In genomic region chr22:49812838-49813237, GRCh38 we compare ENCODE assay signal across 16 cellular contexts. TPM values are rescaled to one million over a fixed set of nuclear protein-coding genes. Genes with fewer than 3 reads are reported as not detected.
DNase-seq lines count a peak whose midpoint lies in the region; ATAC-seq and TF ChIP-seq lines count a peak whose summit lies in the region.
"Had no signal": no experiment of that assay in that cellular context is flagged by ENCODE, and none has a peak within 500 bp of the region (broad histone marks: within the 10 kb centered on the region; RNA-seq: fewer than 3 reads in every experiment).

No MANE protein-coding gene starts in this region.

- peaks cover 32% of the 10 kb centered on the region for H3K36me3 Mint-ChIP-seq in osteocyte (ENCODE audit: unreplicated experiment)
- peaks cover 8% of the 10 kb centered on the region for H3K36me3 Mint-ChIP-seq in HFFc6 (ENCODE audit: low read depth)
- peaks cover 30% of the 10 kb centered on the region for H3K36me3 Mint-ChIP-seq in activated naive CD8-positive, alpha-beta T cell treated with anti-CD3 and anti-CD28 coated beads for 36 hours

- ATAC-seq in mucosa of descending colon, result peak; percentile 8

- H3K4me1 ChIP-seq in mucosa of descending colon (ENCODE audit: low read depth), result no peaks in the 10 kb centered on the region
- H3K4me1 ChIP-seq: colonic mucosa had no signal

- H3K9me3 Mint-ChIP-seq in osteocyte (ENCODE audit: unreplicated experiment), result no peaks in the 10 kb centered on the region
- no peaks in the 10 kb centered on the region for H3K9me3 Mint-ChIP-seq in HFFc6
- no peaks in the 10 kb centered on the region for H3K9me3 Mint-ChIP-seq in activated naive CD8-positive, alpha-beta T cell treated with anti-CD3 and anti-CD28 coated beads for 36 hours
- H3K9me3 Mint-ChIP-seq: activated CD4-positive, alpha-beta T cell treated with anti-CD3 and anti-CD28 coated beads, Interleukin-2, amount 10 ng/mL, durations not matched to agents 7 days and 5 days had no signal

- H3K4me1 Mint-ChIP-seq in osteocyte (ENCODE audit: unreplicated experiment) (peaks cover 32% of the 10 kb centered on the region), HFFc6 (ENCODE audit: low read depth) (peaks cover 20% of the 10 kb centered on the region)
- H3K4me1 Mint-ChIP-seq in activated naive CD8-positive, alpha-beta T cell treated with anti-CD3 and anti-CD28 coated beads for 36 hours, result peaks cover 68% of the 10 kb centered on the region

- H3K27ac Mint-ChIP-seq in osteocyte (ENCODE audit: unreplicated experiment) (no peak overlapping the region), HFFc6 (no peak overlapping the region)
- H3K27ac Mint-ChIP-seq in activated naive CD8-positive, alpha-beta T cell treated with anti-CD3 and anti-CD28 coated beads for 36 hours, result no peak overlapping the region
- H3K27ac Mint-ChIP-seq: activated CD4-positive, alpha-beta T cell treated with anti-CD3 and anti-CD28 coated beads, Interleukin-2, amount 10 ng/mL, durations not matched to agents 7 days and 5 days had no signal

- DNase-seq in AG08396 (ENCODE audit: low spot score) (peak; percentile 70), M059J (ENCODE audit: low read depth) (peak; percentile 53), dermis blood vessel endothelial cell (peak; percentile 32), mucosa of descending colon (no peak), osteocyte (ENCODE audit: extremely low spot score, unreplicated experiment) (no peak), CD1c-positive myeloid dendritic cell (ENCODE audit: extremely low spot score) (no peak), HFFc6 (no peak)
- no peak for DNase-seq in activated naive CD8-positive, alpha-beta T cell treated with anti-CD3 and anti-CD28 coated beads for 36 hours
- DNase-seq: activated CD4-positive, alpha-beta T cell treated with anti-CD3 and anti-CD28 coated beads, Interleukin-2, amount 10 ng/mL, durations not matched to agents 7 days and 5 days; activated T-cell treated with anti-CD3 and anti-CD28 coated beads, Interleukin-2, amount 50 U/mL, for 1 hour; colonic mucosa; NCI-H2029; NCI-H82 had no signal

- no peaks in the 10 kb centered on the region for H3K36me3 ChIP-seq in mucosa of descending colon (ENCODE audit: low read depth)
- H3K36me3 ChIP-seq: colonic mucosa had no signal

- TF ChIP-seq CTCF in mucosa of descending colon (IDR thresholded peaks at IDR 0.05) (no peak), osteocyte (IDR thresholded peaks at IDR 0.05) (no peak), HFFc6 (IDR thresholded peaks at IDR 0.05) (no peak)

- H3K9me3 ChIP-seq in mucosa of descending colon, result no peaks in the 10 kb centered on the region
- H3K9me3 ChIP-seq: colonic mucosa, esophagus muscularis mucosa had no signal

- intact Hi-C loops in mucosa of descending colon (cut with DNase I, micrococcal nuclease), result no loop called here

- no peaks in the 10 kb centered on the region for H3K27me3 Mint-ChIP-seq in osteocyte (ENCODE audit: unreplicated experiment)
- H3K27me3 Mint-ChIP-seq in HFFc6 (ENCODE audit: insufficient read depth), result no peaks in the 10 kb centered on the region; the same call in 1 of the 2 replicates
- no peaks in the 10 kb centered on the region for H3K27me3 Mint-ChIP-seq in activated naive CD8-positive, alpha-beta T cell treated with anti-CD3 and anti-CD28 coated beads for 36 hours
- H3K27me3 Mint-ChIP-seq: activated CD4-positive, alpha-beta T cell treated with anti-CD3 and anti-CD28 coated beads, Interleukin-2, amount 10 ng/mL, durations not matched to agents 7 days and 5 days had no signal

- H3K4me3 Mint-ChIP-seq in osteocyte (ENCODE audit: unreplicated experiment) (no peak overlapping the region), HFFc6 (no peak overlapping the region)
- no peak overlapping the region for H3K4me3 Mint-ChIP-seq in activated naive CD8-positive, alpha-beta T cell treated with anti-CD3 and anti-CD28 coated beads for 36 hours
- H3K4me3 Mint-ChIP-seq: activated CD4-positive, alpha-beta T cell treated with anti-CD3 and anti-CD28 coated beads, Interleukin-2, amount 10 ng/mL, durations not matched to agents 7 days and 5 days had no signal

- H3K4me3 ChIP-seq in mucosa of descending colon, result no peak overlapping the region
- H3K4me3 ChIP-seq: colonic mucosa, esophagus muscularis mucosa, lung, skin epidermis had no signal

RNA-seq across cellular contexts. Expression of gene BRD1, which starts 14.8 kb away (rescaled TPM):
- total RNA-seq in M059J (2014; rRNA removed; shearing (Covaris generic)), result 5.0 and 10.2 TPM in 2 replicates
- total RNA-seq in dermis blood vessel endothelial cell (34.2 and 39.0 TPM in 2 replicates), mucosa of descending colon (10 to 100 TPM; 33.4 to 51.3 (median 48.4) TPM), osteocyte (34.3 and 40.6 TPM in 2 replicates)
- total RNA-seq in HFFc6 (2021; fragmentation: NEBNext Ultra II Directional; extraction: Animal tissue kit (Norgen Biotek cat#: 25700)), result 10 to 100 TPM; 17.2 to 20.8 (median 18.1) TPM
- 10 to 100 TPM; 22.7 to 23.2 TPM for total RNA-seq in activated naive CD8-positive, alpha-beta T cell treated with anti-CD3 and anti-CD28 coated beads for 36 hours

RNA-seq across cellular contexts. Expression of gene ZBED4, which starts 40.8 kb away (rescaled TPM):
- 3.8 and 7.1 TPM in 2 replicates for total RNA-seq in M059J (2014; rRNA removed; shearing (Covaris generic))
- total RNA-seq in dermis blood vessel endothelial cell (16.7 and 21.9 TPM in 2 replicates), mucosa of descending colon (10 to 100 TPM; 13.7 to 18.2 (median 18.1) TPM), osteocyte (17.2 and 17.3 TPM in 2 replicates)
- 10 to 100 TPM in 1 of 6 experiments, 1 to 10 TPM in 5; 7.9 to 10.9 (median 9.0) TPM for total RNA-seq in HFFc6 (2021; fragmentation: NEBNext Ultra II Directional; extraction: Animal tissue kit (Norgen Biotek cat#: 25700))
- 10 to 100 TPM; 20.6 to 20.7 TPM for total RNA-seq in activated naive CD8-positive, alpha-beta T cell treated with anti-CD3 and anti-CD28 coated beads for 36 hours

Comparison
In these comparisons a context has a peak if more than half of its experiments do, and no peak if none do; other contexts are left out.
1. DNase-seq: peak in AG08396 (single experiment), M059J (single experiment) and dermis blood vessel endothelial cell (single experiment); none in mucosa of descending colon (0 of 3), osteocyte (single experiment), CD1c-positive myeloid dendritic cell (single experiment), HFFc6 (single experiment) and activated naive CD8-positive, alpha-beta T cell treated with anti-CD3 and anti-CD28 coated beads for 36 hours (single experiment).